In genomic region chr14:105399441-105399775, GRCh38 we compare ENCODE assay signal across 8 cellular contexts. TPM values are rescaled to one million over a fixed set of nuclear protein-coding genes. Genes with fewer than 3 reads are reported as not detected.
A peak's percentile ranks its signal among the peaks of the same experiment; 100 is the strongest.
DNase-seq lines count a peak whose midpoint lies in the region; ATAC-seq and TF ChIP-seq lines count a peak whose summit lies in the region.

No MANE protein-coding gene starts in this region.

- peak; percentile 39 for DNase-seq in ELF-1 (ENCODE audit: low read depth, low spot score)
- DNase-seq in SJSA1 (ENCODE audit: low read depth in 1 of 2, low spot score in 2 of 2), result peak in 1 of 2 experiments; percentile 59
- DNase-seq in fibroblast of villous mesenchyme (ENCODE audit: low read depth), result no peak
- no peak for DNase-seq in psoas muscle
- no peak for DNase-seq in SW480 (ENCODE audit: low spot score)
- DNase-seq in iPS-NIHi7 (ENCODE audit: extremely low spot score), result no peak
- DNase-seq in activated CD8-positive, alpha-beta memory T cell treated with anti-CD3 and anti-CD28 coated beads, Interleukin-2, amount 50 U/mL, for 48 hours, result no peak

- no peak for TF ChIP-seq CTCF in fibroblast of villous mesenchyme (IDR thresholded peaks at IDR 0.05; ENCODE audit: insufficient read depth, low read depth, low read length)
- no peak for TF ChIP-seq CTCF in psoas muscle (IDR thresholded peaks at IDR 0.05)

- H3K36me3 ChIP-seq in SJSA1, result peaks cover 26% of the 10 kb centered on the region
- peaks cover 0 to 23% of the 10 kb centered on the region in 2 donors for H3K36me3 ChIP-seq in psoas muscle (ENCODE audit: insufficient read depth in 1 of 2, low read depth in 1 of 2)

- H3K9me3 ChIP-seq in SJSA1 (replicated peaks), result no peaks in the 10 kb centered on the region
- H3K9me3 ChIP-seq in psoas muscle, result no peaks in the 10 kb centered on the region

- peak overlapping the region; percentile 71 for H3K4me3 ChIP-seq in SJSA1
- H3K4me3 ChIP-seq in fibroblast of villous mesenchyme (ENCODE audit: low read depth, low read length), result peak overlapping the region; percentile 77
- peak overlapping the region; percentile 98 for H3K4me3 ChIP-seq in psoas muscle

- H3K27ac ChIP-seq in SJSA1 (no peak overlapping the region), psoas muscle (peak overlapping the region; percentile 98)

- 80 to 86% (median 84%) methylated on average over 9 of the region's 9 CpGs for WGBS in psoas muscle, 3 donors

- no peak for ATAC-seq in psoas muscle
- no peak for ATAC-seq in HG03457 (IDR thresholded peaks at IDR 0.05; ENCODE audit: unreplicated experiment)

- H3K27me3 ChIP-seq in SJSA1 (replicated peaks), result no peaks in the 10 kb centered on the region
- H3K27me3 ChIP-seq in psoas muscle (ENCODE audit: insufficient read depth in 3 of 3, low read length in 2 of 3), result no peaks in the 10 kb centered on the region

- H3K4me1 ChIP-seq in SJSA1 (replicated peaks), result peaks cover 31% of the 10 kb centered on the region
- H3K4me1 ChIP-seq in psoas muscle, result peaks cover 18% of the 10 kb centered on the region

- intact Hi-C loops in psoas muscle (cut with DNase I), result no loop called here

RNA-seq across cellular contexts. Expression of gene TEX22, which starts 1.1 kb away (rescaled TPM):
- total RNA-seq in SJSA1 (2014; rRNA removed; shearing (Covaris generic)), result 0.11 TPM in 1 of 2 replicates, not detected in the other
- under 0.01 and 0.32 TPM in 2 replicates for total RNA-seq in fibroblast of villous mesenchyme
- total RNA-seq in psoas muscle, result under 1 TPM in 3 of 4 donors, not detected in 1; 0.34 to 0.75 (median 0.39) TPM
- under 1 TPM in 2 of 3 donors, not detected in 1; 0.10 to 0.13 TPM for polyA plus RNA-seq in psoas muscle

RNA-seq across cellular contexts. Expression of gene MTA1, which starts 20.2 kb away (rescaled TPM):
- total RNA-seq in SJSA1 (2014; rRNA removed; shearing (Covaris generic)), result 29.0 and 52.4 TPM in 2 replicates
- total RNA-seq in fibroblast of villous mesenchyme (38.0 and 52.7 TPM in 2 replicates), psoas muscle (10 to 100 TPM; 41.1 to 48.6 (median 45.1) TPM)
- 10 to 100 TPM; 22.6 to 32.8 (median 25.5) TPM for polyA plus RNA-seq in psoas muscle
